Comparison of ENCODE assay signal across 8 cellular contexts in the genomic region with DNA sequence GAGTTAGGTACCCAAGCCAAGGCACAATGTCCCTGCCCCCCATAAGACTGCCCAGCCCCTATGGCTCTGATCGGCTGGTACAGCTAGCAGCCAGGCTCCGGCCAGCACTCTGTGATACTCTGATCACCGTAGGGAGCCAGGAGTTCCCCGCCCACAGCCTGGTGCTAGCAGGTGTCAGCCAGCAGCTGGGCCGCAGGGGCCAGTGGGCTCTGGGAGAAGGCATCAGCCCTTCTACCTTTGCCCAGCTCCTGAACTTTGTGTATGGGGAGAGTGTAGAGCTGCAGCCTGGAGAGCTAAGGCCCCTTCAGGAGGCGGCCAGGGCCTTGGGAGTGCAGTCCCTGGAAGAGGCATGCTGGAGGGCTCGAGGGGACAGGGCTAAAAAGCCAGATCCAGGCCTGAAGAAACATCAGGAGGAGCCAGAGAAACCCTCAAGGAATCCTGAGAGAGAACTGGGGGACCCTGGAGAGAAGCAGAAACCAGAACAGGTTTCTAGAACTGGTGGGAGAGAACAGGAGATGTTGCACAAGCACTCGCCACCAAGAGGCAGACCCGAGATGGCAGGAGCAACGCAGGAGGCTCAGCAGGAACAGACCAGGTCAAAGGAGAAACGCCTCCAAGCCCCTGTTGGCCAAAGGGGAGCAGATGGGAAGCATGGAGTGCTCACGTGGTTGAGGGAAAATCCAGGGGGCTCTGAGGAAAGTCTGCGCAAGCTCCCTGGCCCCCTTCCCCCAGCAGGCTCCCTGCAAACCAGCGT. TPM values are rescaled to one million over a fixed set of nuclear protein-coding genes. Genes with fewer than 3 reads are reported as not detected.
DNase-seq lines count a peak whose midpoint lies in the region; ATAC-seq, FAIRE-seq and TF ChIP-seq lines count a peak whose summit lies in the region.
"Had no signal": no experiment of that assay in that cellular context is flagged by ENCODE, and none has a peak within 500 bp of the region (broad histone marks: within the 10 kb centered on the region; RNA-seq: fewer than 3 reads in every experiment).

No MANE protein-coding gene starts in this region.

- no peak for ATAC-seq in HG03139 (IDR thresholded peaks at IDR 0.05; ENCODE audit: unreplicated experiment)
- ATAC-seq: upper lobe of right lung had no signal

- TF ChIP-seq POLR2A in GM12892 (IDR thresholded peaks at IDR 0.05; ENCODE audit: low read depth, low read length), result peak; percentile 48; the same call in 1 of the 2 replicates

- H3K4me3 Mint-ChIP-seq in immature natural killer cell, result peak overlapping the region in 4 of 5 donors; percentile 27 to 44 (median 36)

- H3K4me1 Mint-ChIP-seq in immature natural killer cell, result peaks cover 26% of the 10 kb centered on the region in 2 donors

- peak overlapping the region in 2 of 6 donors; percentile 42 to 55 for H3K27ac Mint-ChIP-seq in immature natural killer cell

- H3K9me3 Mint-ChIP-seq in immature natural killer cell, result no peaks in the 10 kb centered on the region

- FAIRE-seq in GM12892 (lab: Jason Lieb, UNC), result peak; percentile 83

- H3K36me3 Mint-ChIP-seq in immature natural killer cell, result no peaks in the 10 kb centered on the region

- peaks cover 3 to 5% (median 3%) of the 10 kb centered on the region in 3 donors for H3K27me3 Mint-ChIP-seq in immature natural killer cell (ENCODE audit: low read depth in 3 of 3)

- DNase-seq in GM12892 (ENCODE audit: insufficient read length) (no peak), NCI-H146 (lab: John Stamatoyannopoulos, UW) (peak; percentile 67), immature natural killer cell (no peak), ureter (ENCODE audit: low spot score) (no peak), NCI-H2029 treated with DMSO at 0.1 percent for 48 hours (lab: John Stamatoyannopoulos, UW) (no peak)
- DNase-seq: retina, upper lobe of right lung had no signal

RNA-seq across cellular contexts. Expression of gene KMT2B, which starts 3.0 kb away (rescaled TPM):
- polyA plus RNA-seq in GM12892 (2012; ENCODE audit: missing spikeins), result 17.9 TPM
- 1 to 10 TPM in 1 of 3 donors, under 1 TPM in 1, not detected in 1; 0.30 to 1.8 TPM for polyA plus RNA-seq in immature natural killer cell
- 43.7 TPM for total RNA-seq in ureter

RNA-seq across cellular contexts. Expression of gene ZBTB32, which starts 10.4 kb away (rescaled TPM):
- 38.5 TPM for polyA plus RNA-seq in GM12892 (2012; ENCODE audit: missing spikeins)
- polyA plus RNA-seq in immature natural killer cell, result not detected
- total RNA-seq in ureter, result not detected

RNA-seq across cellular contexts. Expression of gene IGFLR1, which starts 27.5 kb away (rescaled TPM):
- polyA plus RNA-seq in GM12892 (2012; ENCODE audit: missing spikeins), result 17.3 TPM
- 100 to 1,000 TPM in 2 of 3 donors, 10 to 100 TPM in 1; 94.6 to 116 (median 109) TPM for polyA plus RNA-seq in immature natural killer cell
- 14.7 TPM for total RNA-seq in ureter

RNA-seq across cellular contexts. Expression of gene U2AF1L4, which starts 30.4 kb away (rescaled TPM):
- polyA plus RNA-seq in GM12892 (2012; ENCODE audit: missing spikeins), result 10.4 TPM
- 10 to 100 TPM; 11.8 to 21.4 (median 15.8) TPM for polyA plus RNA-seq in immature natural killer cell
- 32.9 TPM for total RNA-seq in ureter

RNA-seq across cellular contexts. Expression of gene PSENEN, which starts 30.7 kb away (rescaled TPM):
- 41.4 TPM for polyA plus RNA-seq in GM12892 (2012; ENCODE audit: missing spikeins)
- polyA plus RNA-seq in immature natural killer cell, result 100 to 1,000 TPM; 127 to 149 (median 129) TPM
- 81.1 TPM for total RNA-seq in ureter
